ENCODE assay signal across 19 cellular contexts in the genomic region with DNA sequence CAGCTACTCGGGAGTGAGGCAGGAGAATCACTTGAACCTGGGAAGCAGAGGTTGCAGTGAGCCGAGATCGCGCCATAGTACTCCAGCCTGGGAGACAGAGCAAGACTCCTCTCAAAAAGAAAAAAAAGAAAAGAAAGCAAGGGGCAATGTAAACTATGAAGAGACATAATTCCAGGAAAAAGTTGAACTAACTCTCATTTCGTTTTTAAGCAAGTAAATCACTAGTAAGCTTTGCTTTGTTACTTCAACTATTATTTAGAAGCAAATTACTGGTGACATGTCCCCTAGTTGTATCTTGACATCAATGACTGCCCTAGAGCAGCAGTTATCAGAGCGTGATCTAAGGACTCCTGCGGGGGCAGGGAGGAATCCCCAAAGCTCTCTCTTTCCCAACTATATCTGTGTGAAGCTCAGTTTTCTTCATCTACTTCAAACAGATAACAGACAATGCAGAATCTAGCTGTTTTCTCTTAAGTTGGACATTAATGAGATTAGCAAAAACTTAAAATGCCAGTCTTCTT. TPM values are rescaled to one million over a fixed set of nuclear protein-coding genes. Genes with fewer than 3 reads are reported as not detected.
DNase-seq lines count a peak whose midpoint lies in the region; ATAC-seq and TF ChIP-seq lines count a peak whose summit lies in the region.
"Had no signal": no experiment of that assay in that cellular context is flagged by ENCODE, and none has a peak within 500 bp of the region (broad histone marks: within the 10 kb centered on the region; RNA-seq: fewer than 3 reads in every experiment).

No MANE protein-coding gene starts in this region.

- no peak overlapping the region for H4K8ac ChIP-seq in H9 (replicated peaks; ENCODE audit: insufficient read length, low read depth, low read length)

- H3K27me3 Mint-ChIP-seq in H9 (ENCODE audit: low read depth): no peaks in the 10 kb centered on the region
- H3K27me3 Mint-ChIP-seq in nephron progenitor cell (ENCODE audit: low read depth, poor library complexity): no peaks in the 10 kb centered on the region

- H2BK120ac ChIP-seq in H9 (ENCODE audit: low read depth, low read length, poor library complexity, severe bottlenecking): no peak overlapping the region

- H2AK5ac ChIP-seq in H9 (ENCODE audit: insufficient read length, low read length): no peak overlapping the region

- no peak for DNase-seq in H9
- no peak for DNase-seq in body of pancreas
- no peak for DNase-seq in nephron progenitor cell
- no peak for DNase-seq in spleen
- no peak for DNase-seq in Peyer's patch
- no peak for DNase-seq in NCI-H774 (lab: John Stamatoyannopoulos, UW)
- DNase-seq: activated CD4-positive, CD25-positive, alpha-beta regulatory T cell; cerebellar nuclear complex; effector memory CD4-positive, alpha-beta T cell; kidney; MV-4-11; NCI-H2081 treated with DMSO at 0.1 percent for 48 hours; occipital lobe; stimulated activated CD4-positive, alpha-beta T cell treated with anti-CD3 and anti-CD28 coated beads, Interleukin-2, amount 100 ng/mL, for 24 hours; substantia nigra had no signal

- H3K4me3 Mint-ChIP-seq in H9 (no peak overlapping the region), nephron progenitor cell (no peak overlapping the region)

- no peak overlapping the region for H2BK15ac ChIP-seq in H9 (ENCODE audit: low read depth, low read length)

- H3K36me3 Mint-ChIP-seq in H9 (ENCODE audit: insufficient read depth in 1 of 3, low read depth in 3 of 3) (peaks cover 3 to 10% (median 6%) of the 10 kb centered on the region in 3 experiments; a peak in 5 of 7 replicates), nephron progenitor cell (ENCODE audit: low read depth) (peaks cover 24% of the 10 kb centered on the region)

- H3K4me1 Mint-ChIP-seq in H9: peaks cover 31 to 39% of the 10 kb centered on the region in 2 experiments
- H3K4me1 Mint-ChIP-seq in nephron progenitor cell: peaks cover 53% of the 10 kb centered on the region

- H3K23ac ChIP-seq in H9 (ENCODE audit: insufficient read length, low read depth, low read length): no peak overlapping the region

- H3K9me3 Mint-ChIP-seq in H9 (no peaks in the 10 kb centered on the region; a peak in 1 of 5 replicates), nephron progenitor cell (peaks cover 4% of the 10 kb centered on the region)
- H3K9me3 Mint-ChIP-seq: activated T-helper 2 cell treated with anti-CD3 and anti-CD28 coated beads, Interferon-gamma antibody, Interleukin-2, Interleukin-4, amounts not matched to agents 10 μg/mL and 5 μg/mL and 100 μg/mL, durations not matched to agents 14 hours and 24 hours and 36 hours had no signal

- H3K27ac ChIP-seq in BLaER1 (no peak overlapping the region), H9 (ENCODE audit: insufficient read length, low read depth, low read length) (no peak overlapping the region), body of pancreas (peak overlapping the region; percentile 78 to 87 (median 80)), spleen (no peak overlapping the region), Peyer's patch (peak overlapping the region in 2 of 4 donors; percentile 35 to 79)
- H3K27ac ChIP-seq: hepatocyte had no signal

- H3K4ac ChIP-seq in H9 (ENCODE audit: low read depth, low read length): no peak overlapping the region

- H3K4me2 ChIP-seq in BLaER1 (peak overlapping the region; percentile 23), H9 (ENCODE audit: insufficient read depth, insufficient read length, low read length) (no peak overlapping the region)
- H3K4me2 ChIP-seq: hepatocyte had no signal

- H3K9me3 ChIP-seq in BLaER1 (no peaks in the 10 kb centered on the region), H9 (ENCODE audit: control insufficient read depth, low read depth, low read length) (no peaks in the 10 kb centered on the region), body of pancreas (no peaks in the 10 kb centered on the region), spleen (no peaks in the 10 kb centered on the region), Peyer's patch (no peaks in the 10 kb centered on the region)

- WGBS in H9 (ENCODE audit: extremely low coverage, insufficient read length, low lambda C conversion rate): no CpG with 5 or more reads among the region's 7 CpGs
- 41 to 42% methylated on average over 7 of the region's 7 CpGs for WGBS in body of pancreas, 2 donors
- WGBS in spleen, 5 donors: 83 to 89% (median 85%) methylated on average over 7 of the region's 7 CpGs

- H2BK12ac ChIP-seq in H9 (ENCODE audit: insufficient read length, low read depth, low read length): no peak overlapping the region

- no peak overlapping the region for H3T11ph ChIP-seq in H9 (ENCODE audit: low read length)

- H3K9ac ChIP-seq in BLaER1 (no peak overlapping the region), H9 (ENCODE audit: extremely low read depth, insufficient read length, low read length) (no peak overlapping the region)

- H3K36me3 ChIP-seq in BLaER1: peaks cover 30% of the 10 kb centered on the region
- H3K36me3 ChIP-seq in body of pancreas (replicated peaks in 1 of 2; ENCODE audit: insufficient read depth in 1 of 2, low read depth in 2 of 2): no peaks in the 10 kb centered on the region
- H3K36me3 ChIP-seq in spleen: peaks cover 0 to 6% (median 0%) of the 10 kb centered on the region in 6 donors
- H3K36me3 ChIP-seq in Peyer's patch: no peaks in the 10 kb centered on the region

- H3K23me2 ChIP-seq in H9 (ENCODE audit: insufficient read length, low read depth, low read length, poor library complexity, severe bottlenecking): no peaks in the 10 kb centered on the region

- H3K79me2 ChIP-seq in H9 (ENCODE audit: insufficient read depth, low read length): peaks cover 11% of the 10 kb centered on the region; the same call in 1 of the 2 replicates

- H2BK5ac ChIP-seq in H9 (ENCODE audit: insufficient read length, low read length): no peak overlapping the region

- intact Hi-C loops in body of pancreas (cut with DNase I) (no loop called here), spleen (cut with DNase I; ENCODE audit: low total_unique reads) (no loop called here)

- H2AFZ ChIP-seq in H9 (ENCODE audit: low read length): no peak overlapping the region
- H2AFZ ChIP-seq: hepatocyte had no signal

- H3K27me3 ChIP-seq in BLaER1: no peaks in the 10 kb centered on the region
- no peaks in the 10 kb centered on the region for H3K27me3 ChIP-seq in H9 (ENCODE audit: insufficient read depth, low read length)
- no peaks in the 10 kb centered on the region for H3K27me3 ChIP-seq in body of pancreas
- H3K27me3 ChIP-seq in spleen (replicated peaks in 1 of 7): no peaks in the 10 kb centered on the region
- H3K27me3 ChIP-seq in Peyer's patch: no peaks in the 10 kb centered on the region
- H3K27me3 ChIP-seq: hepatocyte had no signal

- H3K18ac ChIP-seq in H9 (ENCODE audit: insufficient read length, low read depth, low read length): no peak overlapping the region

- no peak overlapping the region for H4K91ac ChIP-seq in H9 (ENCODE audit: insufficient read length, low read depth, low read length)

- peaks cover 20% of the 10 kb centered on the region for H3K79me1 ChIP-seq in H9 (ENCODE audit: insufficient read depth, low read depth, low read length, poor library complexity, severe bottlenecking)

- H3K4me3 ChIP-seq in BLaER1 (no peak overlapping the region), body of pancreas (no peak overlapping the region), spleen (no peak overlapping the region), Peyer's patch (no peak overlapping the region)
- H3K4me3 ChIP-seq: hepatocyte had no signal

- no peak for TF ChIP-seq CTCF in H9 (conservative IDR thresholded peaks at IDR 0.05)
- TF ChIP-seq CTCF in body of pancreas (IDR thresholded peaks at IDR 0.05): no peak
- no peak for TF ChIP-seq CTCF in nephron progenitor cell (IDR thresholded peaks at IDR 0.05)
- TF ChIP-seq CTCF in spleen (IDR thresholded peaks at IDR 0.05 in 8 of 11, conservative IDR thresholded peaks at IDR 0.05 in 3 of 11): no peak
- no peak for TF ChIP-seq CTCF in Peyer's patch (IDR thresholded peaks at IDR 0.05)

- H2BK20ac ChIP-seq in H9 (ENCODE audit: low read depth, low read length, poor library complexity, severe bottlenecking): no peak overlapping the region

- no peak overlapping the region for H4K5ac ChIP-seq in H9 (ENCODE audit: insufficient read length, low read depth, low read length)

- H3K4me1 ChIP-seq in BLaER1: peaks cover 36% of the 10 kb centered on the region
- peaks cover 3% of the 10 kb centered on the region; the same call in 1 of the 2 replicates for H3K4me1 ChIP-seq in H9 (ENCODE audit: insufficient read depth, low read length)
- peaks cover 63% of the 10 kb centered on the region for H3K4me1 ChIP-seq in body of pancreas
- peaks cover 0 to 80% (median 24%) of the 10 kb centered on the region in 6 donors for H3K4me1 ChIP-seq in spleen
- H3K4me1 ChIP-seq in Peyer's patch: peaks cover 0 to 25% (median 3%) of the 10 kb centered on the region in 4 donors

- no peak overlapping the region for H3K56ac ChIP-seq in H9 (ENCODE audit: insufficient read length, low read depth, low read length)

- no peak for ATAC-seq in body of pancreas
- ATAC-seq: sciatic nerve had no signal

- TF ChIP-seq POLR2A in body of pancreas (IDR thresholded peaks at IDR 0.05) (no peak), spleen (IDR thresholded peaks at IDR 0.05) (no peak), Peyer's patch (IDR thresholded peaks at IDR 0.05) (no peak)

- H3K14ac ChIP-seq in H9 (ENCODE audit: insufficient read depth, low read length): no peak overlapping the region

- H3K27ac Mint-ChIP-seq in H9 (peak overlapping the region in 2 of 3 experiments; percentile 87 to 94; a peak in 4 of 7 replicates), nephron progenitor cell (peak overlapping the region; percentile 98)
- H3K27ac Mint-ChIP-seq: activated T-helper 2 cell treated with anti-CD3 and anti-CD28 coated beads, Interferon-gamma antibody, Interleukin-2, Interleukin-4, amounts not matched to agents 10 μg/mL and 5 μg/mL and 100 μg/mL, durations not matched to agents 14 hours and 24 hours and 36 hours had no signal

- H4K20me1 ChIP-seq in BLaER1 (peaks cover 98% of the 10 kb centered on the region), H9 (ENCODE audit: control insufficient read depth, insufficient read depth, insufficient read length) (no peaks in the 10 kb centered on the region)

RNA-seq across cellular contexts. Expression of gene CLSTN1, which starts 18.7 kb away (rescaled TPM):
- total RNA-seq in H9 (2021) (100 and 101 TPM in 2 replicates), body of pancreas (10 to 100 TPM; 60.2 to 64.6 TPM), spleen (10 to 100 TPM; 55.9 to 70.7 (median 62.5) TPM), Peyer's patch (100 to 1,000 TPM in 2 of 4 donors, 10 to 100 TPM in 2; 47.9 to 107 (median 103) TPM)
- polyA plus RNA-seq in spleen: 10 to 100 TPM; 28.8 to 36.4 (median 30.3) TPM

Comparison
In these comparisons a context has a peak if more than half of its experiments do, and no peak if none do; other contexts are left out.
1. H3K27ac ChIP-seq: peak in body of pancreas (4 of 4); none in BLaER1 (single experiment), H9 (single experiment) and spleen (0 of 8).